Comparison of ENCODE assay signal across 7 cellular contexts in the genomic region with DNA sequence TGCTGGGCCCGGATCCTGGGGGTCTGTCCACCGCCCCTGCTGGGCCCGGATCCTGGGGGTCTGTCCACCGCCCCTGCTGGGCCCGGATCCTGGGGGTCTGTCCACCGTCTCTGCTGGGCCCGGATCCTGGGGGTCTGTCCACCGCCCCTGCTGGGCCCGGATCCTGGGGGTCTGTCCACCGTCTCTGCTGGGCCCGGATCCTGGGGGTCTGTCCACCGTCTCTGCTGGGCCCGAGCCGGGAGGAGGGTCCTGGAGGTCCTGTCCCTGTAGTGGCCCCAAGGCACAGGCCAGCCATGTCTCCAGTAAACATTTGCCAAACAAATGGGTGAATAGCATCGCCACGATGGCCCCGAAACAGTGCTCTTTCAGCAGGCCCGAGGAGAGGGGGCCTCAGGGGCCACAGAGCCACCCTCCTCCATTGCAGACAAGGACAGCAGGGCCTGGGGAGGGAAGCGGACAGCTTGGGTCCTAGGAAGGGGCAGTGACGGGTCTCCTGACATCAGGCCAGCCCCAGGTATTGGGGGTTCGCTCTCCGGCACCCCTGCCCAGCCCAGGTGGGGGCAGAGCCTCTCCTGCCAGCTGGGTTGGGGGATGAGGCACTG. TPM values are rescaled to one million over a fixed set of nuclear protein-coding genes. Genes with fewer than 3 reads are reported as not detected.
"Had no signal": no experiment of that assay in that cellular context is flagged by ENCODE, and none has a peak within 500 bp of the region (broad histone marks: within the 10 kb centered on the region; RNA-seq: fewer than 3 reads in every experiment).

No MANE protein-coding gene starts in this region.

RNA-seq across cellular contexts. Expression of a gene that starts 2.3 kb away (rescaled TPM):
- total RNA-seq: activated CD8-positive, alpha-beta memory T cell treated with anti-CD3 and anti-CD28 coated beads for 36 hours; RPMI7951 had no signal

RNA-seq across cellular contexts. Expression of a gene that starts 49.6 kb away (rescaled TPM):
- total RNA-seq: activated CD4-positive, alpha-beta T cell treated with anti-CD3 and anti-CD28 coated beads, Interleukin-2, amount 10 ng/mL, durations not matched to agents 24 days and 14 days; activated CD8-positive, alpha-beta memory T cell treated with anti-CD3 and anti-CD28 coated beads for 36 hours; activated naive CD4-positive, alpha-beta T cell treated with anti-CD3 and anti-CD28 coated beads for 36 hours; activated naive CD4-positive, alpha-beta T cell treated with anti-CD3 and anti-CD28 coated beads, Interleukin-2, amount 50 U/mL, for 72 hours; activated T-helper 2 cell treated with anti-CD3 and anti-CD28 coated beads, Interferon-gamma antibody, Interleukin-2, Interleukin-4, amounts not matched to agents 10 μg/mL and 5 μg/mL and 100 μg/mL, durations not matched to agents 14 hours and 24 hours and 36 hours; RPMI7951; SJSA1 had no signal
